ENCODE assay signal across 1 cellular context in the genomic region with DNA sequence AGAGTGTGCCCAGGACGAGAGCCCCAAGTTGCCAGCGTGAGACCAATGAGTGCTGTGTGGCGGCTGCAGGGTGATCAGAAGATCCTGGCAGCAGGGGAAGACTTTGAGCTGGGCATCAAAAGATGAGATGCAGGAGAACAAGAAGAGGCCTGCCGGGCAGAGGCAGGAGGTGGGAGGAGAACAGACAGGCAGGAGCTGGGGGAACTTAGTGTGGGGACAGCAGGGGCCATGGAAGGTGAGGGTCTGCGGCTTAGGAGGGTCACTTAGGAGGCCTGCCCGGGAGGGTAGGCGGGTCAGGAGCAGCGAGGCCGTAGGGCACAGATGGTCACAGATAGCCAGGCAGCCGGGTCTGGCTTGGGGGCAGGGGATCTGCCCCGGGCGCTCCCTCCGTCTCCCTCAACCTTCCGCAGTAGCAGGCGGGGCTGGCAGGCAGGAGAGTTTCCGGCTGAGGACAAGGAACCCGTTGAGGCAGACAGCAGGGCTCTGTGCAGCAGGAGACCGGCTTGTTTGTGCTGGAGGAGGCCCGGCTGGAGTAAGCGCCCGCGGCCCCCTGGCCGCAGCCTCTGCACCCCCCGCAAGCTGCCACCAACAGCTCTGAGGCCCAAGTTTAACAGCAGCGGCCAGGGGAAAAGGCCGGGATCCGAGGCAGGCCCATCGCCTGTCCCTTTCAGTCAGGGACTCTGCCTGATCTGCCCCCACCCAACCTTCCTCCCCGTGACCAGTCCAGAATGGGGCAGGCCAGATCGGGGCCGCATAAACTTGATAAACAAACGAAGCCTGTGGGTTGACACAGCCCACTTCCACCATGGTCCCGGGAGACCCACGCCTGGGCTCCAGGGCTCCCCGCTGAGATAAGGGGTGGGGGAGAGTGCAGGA.
A peak's percentile ranks its signal among the peaks of the same experiment; 100 is the strongest.
TF ChIP-seq lines count a peak whose summit lies in the region.

No MANE protein-coding gene starts in this region.

TF ChIP-seq in K562, 482 proteins besides CTCF, POLR2A, EP300 and RAD21 (continues in another document):
- TF ChIP-seq, protein P1, sequence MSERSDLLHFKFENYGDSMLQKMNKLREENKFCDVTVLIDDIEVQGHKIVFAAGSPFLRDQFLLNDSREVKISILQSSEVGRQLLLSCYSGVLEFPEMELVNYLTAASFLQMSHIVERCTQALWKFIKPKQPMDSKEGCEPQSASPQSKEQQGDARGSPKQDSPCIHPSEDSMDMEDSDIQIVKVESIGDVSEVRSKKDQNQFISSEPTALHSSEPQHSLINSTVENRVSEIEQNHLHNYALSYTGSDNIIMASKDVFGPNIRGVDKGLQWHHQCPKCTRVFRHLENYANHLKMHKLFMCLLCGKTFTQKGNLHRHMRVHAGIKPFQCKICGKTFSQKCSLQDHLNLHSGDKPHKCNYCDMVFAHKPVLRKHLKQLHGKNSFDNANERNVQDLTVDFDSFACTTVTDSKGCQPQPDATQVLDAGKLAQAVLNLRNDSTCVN (CRISPR knock-in tag; IDR thresholded peaks at IDR 0.05): peak; percentile 72; the same call in 1 of the 2 replicates
- TF ChIP-seq, protein P2, sequence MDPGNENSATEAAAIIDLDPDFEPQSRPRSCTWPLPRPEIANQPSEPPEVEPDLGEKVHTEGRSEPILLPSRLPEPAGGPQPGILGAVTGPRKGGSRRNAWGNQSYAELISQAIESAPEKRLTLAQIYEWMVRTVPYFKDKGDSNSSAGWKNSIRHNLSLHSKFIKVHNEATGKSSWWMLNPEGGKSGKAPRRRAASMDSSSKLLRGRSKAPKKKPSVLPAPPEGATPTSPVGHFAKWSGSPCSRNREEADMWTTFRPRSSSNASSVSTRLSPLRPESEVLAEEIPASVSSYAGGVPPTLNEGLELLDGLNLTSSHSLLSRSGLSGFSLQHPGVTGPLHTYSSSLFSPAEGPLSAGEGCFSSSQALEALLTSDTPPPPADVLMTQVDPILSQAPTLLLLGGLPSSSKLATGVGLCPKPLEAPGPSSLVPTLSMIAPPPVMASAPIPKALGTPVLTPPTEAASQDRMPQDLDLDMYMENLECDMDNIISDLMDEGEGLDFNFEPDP (CRISPR knock-in tag; IDR thresholded peaks at IDR 0.05): no peak
- TF ChIP-seq, protein P3, sequence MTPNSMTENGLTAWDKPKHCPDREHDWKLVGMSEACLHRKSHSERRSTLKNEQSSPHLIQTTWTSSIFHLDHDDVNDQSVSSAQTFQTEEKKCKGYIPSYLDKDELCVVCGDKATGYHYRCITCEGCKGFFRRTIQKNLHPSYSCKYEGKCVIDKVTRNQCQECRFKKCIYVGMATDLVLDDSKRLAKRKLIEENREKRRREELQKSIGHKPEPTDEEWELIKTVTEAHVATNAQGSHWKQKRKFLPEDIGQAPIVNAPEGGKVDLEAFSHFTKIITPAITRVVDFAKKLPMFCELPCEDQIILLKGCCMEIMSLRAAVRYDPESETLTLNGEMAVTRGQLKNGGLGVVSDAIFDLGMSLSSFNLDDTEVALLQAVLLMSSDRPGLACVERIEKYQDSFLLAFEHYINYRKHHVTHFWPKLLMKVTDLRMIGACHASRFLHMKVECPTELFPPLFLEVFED (CRISPR knock-in tag; conservative IDR thresholded peaks at IDR 0.05): peak; percentile 28; the same call in 1 of the 2 replicates
- TF ChIP-seq ZNF77 (CRISPR knock-in tag; IDR thresholded peaks at IDR 0.05) (no peak), ZNF79 (CRISPR knock-in tag; IDR thresholded peaks at IDR 0.05; ENCODE audit: low read depth) (no peak), BCOR (IDR thresholded peaks at IDR 0.05) (no peak), SAP30 (IDR thresholded peaks at IDR 0.05; ENCODE audit: borderline replicate concordance, insufficient read depth, low read depth, low read length, poor library complexity, severe bottlenecking) (no peak), RBM25 (IDR thresholded peaks at IDR 0.05; ENCODE audit: low read depth, low read length, severe bottlenecking) (no peak), FOXA3 (CRISPR knock-in tag; conservative IDR thresholded peaks at IDR 0.05 in 1 of 2, IDR thresholded peaks at IDR 0.05 in 1 of 2) (peak in 1 of 2 experiments; percentile 14; a peak in 2 of 4 replicates), OTX1 (CRISPR knock-in tag; IDR thresholded peaks at IDR 0.05) (peak; percentile 35; the same call in 1 of the 2 replicates), ZNF133 (CRISPR knock-in tag; IDR thresholded peaks at IDR 0.05) (peak; percentile 90; the same call in 1 of the 2 replicates), KDM4B (IDR thresholded peaks at IDR 0.05; ENCODE audit: borderline replicate concordance in 2 of 2, low read depth in 1 of 2) (peak in 1 of 2 experiments; percentile 51; a peak in 1 of 4 replicates), E2F3 (CRISPR knock-in tag; IDR thresholded peaks at IDR 0.05) (no peak), DNMT1 (IDR thresholded peaks at IDR 0.05) (no peak), FIP1L1 (IDR thresholded peaks at IDR 0.05; ENCODE audit: low read depth, low read length, poor library complexity, severe bottlenecking) (no peak), ZNF24 (IDR thresholded peaks at IDR 0.05) (no peak), ARNT (IDR thresholded peaks at IDR 0.05) (no peak), SMC3 (conservative IDR thresholded peaks at IDR 0.05; ENCODE audit: insufficient read depth, low read depth, low read length) (no peak), HDGF (IDR thresholded peaks at IDR 0.05) (no peak), STAG1 (CRISPR knock-in tag; IDR thresholded peaks at IDR 0.05; ENCODE audit: borderline replicate concordance) (peak; percentile 0; the same call in 1 of the 2 replicates), ERF (CRISPR knock-in tag; IDR thresholded peaks at IDR 0.05) (0 out of 2 replicates have a peak, but pooled peaks have one; percentile 55), SMAD3 (CRISPR knock-in tag; conservative IDR thresholded peaks at IDR 0.05) (no peak), FUS (optimal IDR thresholded peaks at IDR 0.05; ENCODE audit: low read depth, low read length) (no peak), ZNF778 (CRISPR knock-in tag; IDR thresholded peaks at IDR 0.05) (no peak), ZNF165 (CRISPR knock-in tag; IDR thresholded peaks at IDR 0.05; ENCODE audit: borderline replicate concordance) (0 out of 2 replicates have a peak, but pooled peaks have one; percentile 56), ZSCAN32 (CRISPR knock-in tag; IDR thresholded peaks at IDR 0.05) (0 out of 2 replicates have a peak, but pooled peaks have one; percentile 22), L3MBTL2 (IDR thresholded peaks at IDR 0.05) (no peak), KLF10 (CRISPR knock-in tag; IDR thresholded peaks at IDR 0.05) (no peak)
- TF ChIP-seq, protein P4, sequence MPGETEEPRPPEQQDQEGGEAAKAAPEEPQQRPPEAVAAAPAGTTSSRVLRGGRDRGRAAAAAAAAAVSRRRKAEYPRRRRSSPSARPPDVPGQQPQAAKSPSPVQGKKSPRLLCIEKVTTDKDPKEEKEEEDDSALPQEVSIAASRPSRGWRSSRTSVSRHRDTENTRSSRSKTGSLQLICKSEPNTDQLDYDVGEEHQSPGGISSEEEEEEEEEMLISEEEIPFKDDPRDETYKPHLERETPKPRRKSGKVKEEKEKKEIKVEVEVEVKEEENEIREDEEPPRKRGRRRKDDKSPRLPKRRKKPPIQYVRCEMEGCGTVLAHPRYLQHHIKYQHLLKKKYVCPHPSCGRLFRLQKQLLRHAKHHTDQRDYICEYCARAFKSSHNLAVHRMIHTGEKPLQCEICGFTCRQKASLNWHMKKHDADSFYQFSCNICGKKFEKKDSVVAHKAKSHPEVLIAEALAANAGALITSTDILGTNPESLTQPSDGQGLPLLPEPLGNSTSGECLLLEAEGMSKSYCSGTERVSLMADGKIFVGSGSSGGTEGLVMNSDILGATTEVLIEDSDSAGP (CRISPR knock-in tag; IDR thresholded peaks at IDR 0.05): no peak
- TF ChIP-seq, protein P5, sequence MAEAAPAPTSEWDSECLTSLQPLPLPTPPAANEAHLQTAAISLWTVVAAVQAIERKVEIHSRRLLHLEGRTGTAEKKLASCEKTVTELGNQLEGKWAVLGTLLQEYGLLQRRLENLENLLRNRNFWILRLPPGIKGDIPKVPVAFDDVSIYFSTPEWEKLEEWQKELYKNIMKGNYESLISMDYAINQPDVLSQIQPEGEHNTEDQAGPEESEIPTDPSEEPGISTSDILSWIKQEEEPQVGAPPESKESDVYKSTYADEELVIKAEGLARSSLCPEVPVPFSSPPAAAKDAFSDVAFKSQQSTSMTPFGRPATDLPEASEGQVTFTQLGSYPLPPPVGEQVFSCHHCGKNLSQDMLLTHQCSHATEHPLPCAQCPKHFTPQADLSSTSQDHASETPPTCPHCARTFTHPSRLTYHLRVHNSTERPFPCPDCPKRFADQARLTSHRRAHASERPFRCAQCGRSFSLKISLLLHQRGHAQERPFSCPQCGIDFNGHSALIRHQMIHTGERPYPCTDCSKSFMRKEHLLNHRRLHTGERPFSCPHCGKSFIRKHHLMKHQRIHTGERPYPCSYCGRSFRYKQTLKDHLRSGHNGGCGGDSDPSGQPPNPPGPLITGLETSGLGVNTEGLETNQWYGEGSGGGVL (CRISPR knock-in tag; IDR thresholded peaks at IDR 0.05): no peak
- TF ChIP-seq, protein P6, sequence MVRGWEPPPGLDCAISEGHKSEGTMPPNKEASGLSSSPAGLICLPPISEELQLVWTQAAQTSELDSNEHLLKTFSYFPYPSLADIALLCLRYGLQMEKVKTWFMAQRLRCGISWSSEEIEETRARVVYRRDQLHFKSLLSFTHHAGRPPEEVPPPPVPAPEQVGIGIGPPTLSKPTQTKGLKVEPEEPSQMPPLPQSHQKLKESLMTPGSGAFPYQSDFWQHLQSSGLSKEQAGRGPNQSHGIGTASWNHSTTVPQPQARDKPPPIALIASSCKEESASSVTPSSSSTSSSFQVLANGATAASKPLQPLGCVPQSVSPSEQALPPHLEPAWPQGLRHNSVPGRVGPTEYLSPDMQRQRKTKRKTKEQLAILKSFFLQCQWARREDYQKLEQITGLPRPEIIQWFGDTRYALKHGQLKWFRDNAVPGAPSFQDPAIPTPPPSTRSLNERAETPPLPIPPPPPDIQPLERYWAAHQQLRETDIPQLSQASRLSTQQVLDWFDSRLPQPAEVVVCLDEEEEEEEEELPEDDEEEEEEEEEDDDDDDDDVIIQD (CRISPR knock-in tag; IDR thresholded peaks at IDR 0.05): 0 out of 2 replicates have a peak, but pooled peaks have one; percentile 47
- TF ChIP-seq, protein P7, sequence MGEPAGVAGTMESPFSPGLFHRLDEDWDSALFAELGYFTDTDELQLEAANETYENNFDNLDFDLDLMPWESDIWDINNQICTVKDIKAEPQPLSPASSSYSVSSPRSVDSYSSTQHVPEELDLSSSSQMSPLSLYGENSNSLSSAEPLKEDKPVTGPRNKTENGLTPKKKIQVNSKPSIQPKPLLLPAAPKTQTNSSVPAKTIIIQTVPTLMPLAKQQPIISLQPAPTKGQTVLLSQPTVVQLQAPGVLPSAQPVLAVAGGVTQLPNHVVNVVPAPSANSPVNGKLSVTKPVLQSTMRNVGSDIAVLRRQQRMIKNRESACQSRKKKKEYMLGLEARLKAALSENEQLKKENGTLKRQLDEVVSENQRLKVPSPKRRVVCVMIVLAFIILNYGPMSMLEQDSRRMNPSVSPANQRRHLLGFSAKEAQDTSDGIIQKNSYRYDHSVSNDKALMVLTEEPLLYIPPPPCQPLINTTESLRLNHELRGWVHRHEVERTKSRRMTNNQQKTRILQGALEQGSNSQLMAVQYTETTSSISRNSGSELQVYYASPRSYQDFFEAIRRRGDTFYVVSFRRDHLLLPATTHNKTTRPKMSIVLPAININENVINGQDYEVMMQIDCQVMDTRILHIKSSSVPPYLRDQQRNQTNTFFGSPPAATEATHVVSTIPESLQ (CRISPR knock-in tag; IDR thresholded peaks at IDR 0.05): no peak
- TF ChIP-seq, protein P8, sequence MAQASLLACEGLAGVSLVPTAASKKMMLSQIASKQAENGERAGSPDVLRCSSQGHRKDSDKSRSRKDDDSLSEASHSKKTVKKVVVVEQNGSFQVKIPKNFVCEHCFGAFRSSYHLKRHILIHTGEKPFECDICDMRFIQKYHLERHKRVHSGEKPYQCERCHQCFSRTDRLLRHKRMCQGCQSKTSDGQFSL (CRISPR knock-in tag; IDR thresholded peaks at IDR 0.05): peak; percentile 71
- TF ChIP-seq, protein P8 (tag; IDR thresholded peaks at IDR 0.05): no peak
- TF ChIP-seq, protein P9, sequence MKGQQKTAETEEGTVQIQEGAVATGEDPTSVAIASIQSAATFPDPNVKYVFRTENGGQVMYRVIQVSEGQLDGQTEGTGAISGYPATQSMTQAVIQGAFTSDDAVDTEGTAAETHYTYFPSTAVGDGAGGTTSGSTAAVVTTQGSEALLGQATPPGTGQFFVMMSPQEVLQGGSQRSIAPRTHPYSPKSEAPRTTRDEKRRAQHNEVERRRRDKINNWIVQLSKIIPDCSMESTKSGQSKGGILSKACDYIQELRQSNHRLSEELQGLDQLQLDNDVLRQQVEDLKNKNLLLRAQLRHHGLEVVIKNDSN (CRISPR knock-in tag; IDR thresholded peaks at IDR 0.05): peak; percentile 58
- TF ChIP-seq, protein P10, sequence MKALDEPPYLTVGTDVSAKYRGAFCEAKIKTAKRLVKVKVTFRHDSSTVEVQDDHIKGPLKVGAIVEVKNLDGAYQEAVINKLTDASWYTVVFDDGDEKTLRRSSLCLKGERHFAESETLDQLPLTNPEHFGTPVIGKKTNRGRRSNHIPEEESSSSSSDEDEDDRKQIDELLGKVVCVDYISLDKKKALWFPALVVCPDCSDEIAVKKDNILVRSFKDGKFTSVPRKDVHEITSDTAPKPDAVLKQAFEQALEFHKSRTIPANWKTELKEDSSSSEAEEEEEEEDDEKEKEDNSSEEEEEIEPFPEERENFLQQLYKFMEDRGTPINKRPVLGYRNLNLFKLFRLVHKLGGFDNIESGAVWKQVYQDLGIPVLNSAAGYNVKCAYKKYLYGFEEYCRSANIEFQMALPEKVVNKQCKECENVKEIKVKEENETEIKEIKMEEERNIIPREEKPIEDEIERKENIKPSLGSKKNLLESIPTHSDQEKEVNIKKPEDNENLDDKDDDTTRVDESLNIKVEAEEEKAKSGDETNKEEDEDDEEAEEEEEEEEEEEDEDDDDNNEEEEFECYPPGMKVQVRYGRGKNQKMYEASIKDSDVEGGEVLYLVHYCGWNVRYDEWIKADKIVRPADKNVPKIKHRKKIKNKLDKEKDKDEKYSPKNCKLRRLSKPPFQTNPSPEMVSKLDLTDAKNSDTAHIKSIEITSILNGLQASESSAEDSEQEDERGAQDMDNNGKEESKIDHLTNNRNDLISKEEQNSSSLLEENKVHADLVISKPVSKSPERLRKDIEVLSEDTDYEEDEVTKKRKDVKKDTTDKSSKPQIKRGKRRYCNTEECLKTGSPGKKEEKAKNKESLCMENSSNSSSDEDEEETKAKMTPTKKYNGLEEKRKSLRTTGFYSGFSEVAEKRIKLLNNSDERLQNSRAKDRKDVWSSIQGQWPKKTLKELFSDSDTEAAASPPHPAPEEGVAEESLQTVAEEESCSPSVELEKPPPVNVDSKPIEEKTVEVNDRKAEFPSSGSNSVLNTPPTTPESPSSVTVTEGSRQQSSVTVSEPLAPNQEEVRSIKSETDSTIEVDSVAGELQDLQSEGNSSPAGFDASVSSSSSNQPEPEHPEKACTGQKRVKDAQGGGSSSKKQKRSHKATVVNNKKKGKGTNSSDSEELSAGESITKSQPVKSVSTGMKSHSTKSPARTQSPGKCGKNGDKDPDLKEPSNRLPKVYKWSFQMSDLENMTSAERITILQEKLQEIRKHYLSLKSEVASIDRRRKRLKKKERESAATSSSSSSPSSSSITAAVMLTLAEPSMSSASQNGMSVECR (CRISPR knock-in tag; IDR thresholded peaks at IDR 0.05): no peak; the same call in 1 of the 2 replicates
